8 cellular contexts compared by ENCODE assay signal in the genomic region with DNA sequence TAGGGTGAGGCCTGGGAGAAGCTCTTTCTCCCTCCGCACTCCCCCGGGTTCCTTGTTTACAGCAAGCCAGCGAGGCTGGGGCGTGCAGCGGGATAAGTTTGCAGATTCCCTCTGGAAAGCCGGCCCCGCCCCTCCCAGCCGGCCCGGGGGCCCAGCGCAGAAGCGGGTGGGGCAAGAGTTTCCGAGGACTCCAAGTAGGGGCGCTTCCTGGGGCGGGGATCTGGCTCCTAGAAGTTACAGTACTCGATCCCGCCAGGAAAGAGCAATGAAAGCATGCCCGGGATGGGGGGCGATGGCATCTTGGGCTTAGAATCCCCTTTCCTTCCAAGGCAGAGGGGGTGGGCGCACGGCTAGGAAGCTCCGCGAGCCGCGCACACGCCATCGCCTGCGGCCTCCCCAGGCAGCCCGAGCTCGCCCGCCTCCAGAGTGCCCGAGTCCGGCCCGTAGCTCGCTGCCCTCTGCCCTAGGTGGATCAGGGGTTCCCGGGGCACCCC. TPM values are rescaled to one million over a fixed set of nuclear protein-coding genes. Genes with fewer than 3 reads are reported as not detected.
DNase-seq lines count a peak whose midpoint lies in the region; ATAC-seq and TF ChIP-seq lines count a peak whose summit lies in the region.

No MANE protein-coding gene starts in this region.

- peak overlapping the region; percentile 88 to 93 (median 89) for H3K27ac ChIP-seq in sigmoid colon

- no peak for TF ChIP-seq EP300 in sigmoid colon (IDR thresholded peaks at IDR 0.05)

- H3K27me3 ChIP-seq in iPS-15b (ENCODE audit: control insufficient read depth, insufficient read depth, low read length), result no peaks in the 10 kb centered on the region
- H3K27me3 ChIP-seq in sigmoid colon, result no peaks in the 10 kb centered on the region

- intact Hi-C loops in sigmoid colon (cut with DNase I), result loop anchor here (5.0 kb wide), 2 partner anchors 42 to 242 kb away; a partner anchor contains a TSS

- TF ChIP-seq POLR2A in sigmoid colon (IDR thresholded peaks at IDR 0.05), result peak in 1 of 2 donors; percentile 13

- TF ChIP-seq CTCF in AG04449 (IDR thresholded peaks at IDR 0.05; ENCODE audit: insufficient read depth, low read length, missing control alignments) (no peak), sigmoid colon (IDR thresholded peaks at IDR 0.05) (no peak), GM10248 (IDR thresholded peaks at IDR 0.05; ENCODE audit: control extremely low read depth, extremely low read depth, low read depth, missing control alignments) (no peak)

- peak; percentile 26 for ATAC-seq in GM19035 (IDR thresholded peaks at IDR 0.05; ENCODE audit: unreplicated experiment)

- 1 to 5% methylated on average over 35 of the region's 35 CpGs for WGBS in sigmoid colon, 2 donors

- CTCF ChIA-PET in AG04449 (lab: Yijun Ruan, JAX) (interaction anchor here (0.9 to 1.9 kb wide), 8 partner anchors 11 to 235 kb away, joined by 3 to 9 read pairs (median 3); no protein-coding TSS in a partner anchor), GM10248 (lab: Yijun Ruan, JAX) (interaction anchor here (0.9 to 5.6 kb wide), 9 partner anchors 11 to 236 kb away, joined by 3 to 29 read pairs (median 6); a partner anchor contains a TSS)

- H3K9me3 ChIP-seq in iPS-15b (ENCODE audit: control insufficient read depth, insufficient read depth, low read length) (no peaks in the 10 kb centered on the region), sigmoid colon (no peaks in the 10 kb centered on the region)

- peak overlapping the region; percentile 79 for H3K9ac ChIP-seq in iPS-15b (ENCODE audit: low read depth, low read length)

- H3K4me1 ChIP-seq in iPS-15b (ENCODE audit: control insufficient read depth, insufficient read depth, low read length) (no peaks in the 10 kb centered on the region), sigmoid colon (peaks cover 0 to 58% (median 46%) of the 10 kb centered on the region in 4 donors)

- DNase-seq in AG04449 (ENCODE audit: low read depth, low spot score), result no peak
- peak; percentile 34 for DNase-seq in LoVo (ENCODE audit: low spot score)
- peak; percentile 71 for DNase-seq in astrocyte of the hippocampus (ENCODE audit: low read depth, low spot score)
- DNase-seq in sigmoid colon, result peak; percentile 90
- DNase-seq in MV-4-11 (lab: John Stamatoyannopoulos, UW), result no peak
- DNase-seq in GM10248 (ENCODE audit: extremely low spot score), result no peak

- H3K4me3 ChIP-seq in AG04449 (ENCODE audit: low read depth, low read length), result peak overlapping the region; percentile 82
- peak overlapping the region; percentile 68 for H3K4me3 ChIP-seq in iPS-15b (ENCODE audit: low read depth, low read length)
- H3K4me3 ChIP-seq in sigmoid colon, result peak overlapping the region; percentile 54 to 96 (median 81)

- H3K36me3 ChIP-seq in iPS-15b (ENCODE audit: control insufficient read depth, insufficient read depth, low read length) (peaks cover 5% of the 10 kb centered on the region), sigmoid colon (peaks cover 0 to under 1% (median 0%) of the 10 kb centered on the region in 4 donors)

- POLR2A ChIA-PET in AG04449 (lab: Yijun Ruan, JAX) (interaction anchor here (0.5 to 1.4 kb wide), 6 partner anchors 10 to 157 kb away, joined by 3 to 8 read pairs (median 4); a partner anchor contains a TSS), GM10248 (lab: Yijun Ruan, JAX) (interaction anchor here (1.0 kb wide), 1 partner anchor 108 kb away, joined by 3 read pairs; no protein-coding TSS in a partner anchor)

RNA-seq across cellular contexts. Expression of a gene that starts 0.4 kb away (rescaled TPM):
- 10 to 100 TPM; 29.1 to 31.4 (median 30.3) TPM for total RNA-seq in sigmoid colon
- polyA plus RNA-seq in sigmoid colon, result 1,000 to 10,000 TPM in 1 of 3 donors, 100 to 1,000 TPM in 2; 390 to 1,038 (median 663) TPM

RNA-seq across cellular contexts. Expression of a gene that starts 0.7 kb away (rescaled TPM):
- total RNA-seq in sigmoid colon, result 100 to 1,000 TPM in 3 of 4 donors, 10 to 100 TPM in 1; 94.2 to 143 (median 111) TPM
- polyA plus RNA-seq in sigmoid colon, result 100 to 1,000 TPM; 241 to 340 (median 304) TPM

RNA-seq across cellular contexts. Expression of a gene that starts 32.7 kb away (rescaled TPM):
- total RNA-seq in sigmoid colon, result 10 to 100 TPM; 17.8 to 49.0 (median 24.0) TPM
- 10 to 100 TPM; 23.4 to 55.5 (median 48.4) TPM for polyA plus RNA-seq in sigmoid colon

Comparison
In these comparisons a context has a peak if more than half of its experiments do, and no peak if none do; other contexts are left out.
1. DNase-seq: peak in LoVo (single experiment), astrocyte of the hippocampus (single experiment) and sigmoid colon (single experiment); none in AG04449 (single experiment), MV-4-11 (single experiment) and GM10248 (single experiment).
2. Peak in every context shown above with its lines, with median percentiles within 50 percentile points of each other: H3K4me3 ChIP-seq.